ENCODE assay signal across 10 cellular contexts in the genomic region with DNA sequence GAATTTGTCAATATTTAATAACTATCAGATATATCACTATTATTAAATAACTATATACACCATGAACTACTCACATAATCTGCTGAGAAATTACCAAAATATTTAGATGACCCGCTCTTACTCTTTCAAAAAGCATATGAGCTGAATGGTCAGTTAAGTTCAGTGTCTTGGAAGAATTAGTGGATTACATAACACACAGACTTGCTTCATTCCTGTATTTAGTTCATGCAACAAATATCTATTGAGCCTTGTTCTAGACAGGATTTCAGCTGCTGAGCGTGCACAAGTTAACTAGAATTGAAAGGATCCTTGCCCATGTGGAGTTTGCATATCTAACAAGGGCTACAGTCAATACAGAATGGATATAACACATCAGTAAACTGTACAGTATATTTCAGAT.
"Had no signal": no experiment of that assay in that cellular context is flagged by ENCODE, and none has a peak within 500 bp of the region (broad histone marks: within the 10 kb centered on the region; RNA-seq: fewer than 3 reads in every experiment).

No MANE protein-coding gene starts in this region.

- H3K9me3 Mint-ChIP-seq: H9 had no signal

- ATAC-seq: GM23338, HCT116 had no signal

- FAIRE-seq: H1, H54 had no signal

- H3K4me3 Mint-ChIP-seq: GM23338, H9, HFFc6 had no signal

- H3K4me1 Mint-ChIP-seq: GM23338 had no signal

- H3K27ac Mint-ChIP-seq: GM23338, HFFc6 had no signal

- DNase-seq: GM23248, GOT3, H7, H9, HCEC 1CT, HFFc6 had no signal
